ENCODE assay signal across 14 cellular contexts in genomic region chr3:33391255-33391995, GRCh38. TPM values are rescaled to one million over a fixed set of nuclear protein-coding genes. Genes with fewer than 3 reads are reported as not detected.
A peak's percentile ranks its signal among the peaks of the same experiment; 100 is the strongest.
DNase-seq lines count a peak whose midpoint lies in the region; ATAC-seq and TF ChIP-seq lines count a peak whose summit lies in the region.
"Had no signal": no experiment of that assay in that cellular context is flagged by ENCODE, and none has a peak within 500 bp of the region (broad histone marks: within the 10 kb centered on the region; RNA-seq: fewer than 3 reads in every experiment).

No MANE protein-coding gene starts in this region.

- ATAC-seq in CD4-positive, CD25-positive, alpha-beta regulatory T cell (ENCODE audit: low read depth in 2 of 2): no peak
- peak in 1 of 2 donors; percentile 36 for ATAC-seq in natural killer cell treated with Interleukin-12 subunit alpha and Interleukin-12 subunit beta and Interleukin-15 and Interleukin-18, amount 100 ng/mL, for 72 hours

- peaks cover 82% of the 10 kb centered on the region for H3K36me3 ChIP-seq in CD4-positive, CD25-positive, alpha-beta regulatory T cell (ENCODE audit: control insufficient read depth, insufficient read depth, low read length)
- peaks cover 23% of the 10 kb centered on the region for H3K36me3 ChIP-seq in CD8-positive, alpha-beta memory T cell (ENCODE audit: insufficient read depth, low read length)
- peaks cover 23 to 71% of the 10 kb centered on the region in 2 donors for H3K36me3 ChIP-seq in ascending aorta

- intact Hi-C loops in ascending aorta (cut with DNase I): no loop called here

- peaks cover 54% of the 10 kb centered on the region for H3K36me3 Mint-ChIP-seq in CD4-positive, CD25-positive, alpha-beta regulatory T cell
- peaks cover 4 to 86% (median 45%) of the 10 kb centered on the region in 3 donors for H3K36me3 Mint-ChIP-seq in CD8-positive, alpha-beta memory T cell
- peaks cover 41% of the 10 kb centered on the region for H3K36me3 Mint-ChIP-seq in natural killer cell treated with Interleukin-12 subunit alpha and Interleukin-12 subunit beta and Interleukin-15 and Interleukin-18, amount 100 ng/mL, for 72 hours

- H3K9me3 ChIP-seq in CD4-positive, CD25-positive, alpha-beta regulatory T cell (ENCODE audit: control insufficient read depth in 2 of 2, low read length in 2 of 2): no peaks in the 10 kb centered on the region
- no peaks in the 10 kb centered on the region for H3K9me3 ChIP-seq in CD8-positive, alpha-beta memory T cell (ENCODE audit: low read length)
- no peaks in the 10 kb centered on the region for H3K9me3 ChIP-seq in ascending aorta
- H3K9me3 ChIP-seq: stomach had no signal

- H3K4me3 Mint-ChIP-seq in CD4-positive, CD25-positive, alpha-beta regulatory T cell: peak overlapping the region in 1 of 4 donors; percentile 20
- no peak overlapping the region for H3K4me3 Mint-ChIP-seq in CD8-positive, alpha-beta memory T cell
- no peak overlapping the region for H3K4me3 Mint-ChIP-seq in natural killer cell treated with Interleukin-12 subunit alpha and Interleukin-12 subunit beta and Interleukin-15 and Interleukin-18, amount 100 ng/mL, for 72 hours

- H3K4me3 ChIP-seq in CD4-positive, CD25-positive, alpha-beta regulatory T cell (ENCODE audit: low read depth, low read length): peak overlapping the region; percentile 10
- H3K4me3 ChIP-seq in CD8-positive, alpha-beta memory T cell (ENCODE audit: low read length): no peak overlapping the region
- H3K4me3 ChIP-seq in ascending aorta: no peak overlapping the region
- H3K4me3 ChIP-seq: stomach had no signal

- H3K27ac Mint-ChIP-seq in CD4-positive, CD25-positive, alpha-beta regulatory T cell: peak overlapping the region; percentile 35 to 62 (median 58)
- peak overlapping the region in 7 of 8 donors; percentile 25 to 83 (median 48) for H3K27ac Mint-ChIP-seq in CD8-positive, alpha-beta memory T cell
- H3K27ac Mint-ChIP-seq in natural killer cell treated with Interleukin-12 subunit alpha and Interleukin-12 subunit beta and Interleukin-15 and Interleukin-18, amount 100 ng/mL, for 72 hours: peak overlapping the region; percentile 57 to 62

- H3K4me1 Mint-ChIP-seq in CD4-positive, CD25-positive, alpha-beta regulatory T cell: peaks cover 0 to 13% (median 8%) of the 10 kb centered on the region in 4 donors
- peaks cover 0 to 10% (median 4%) of the 10 kb centered on the region in 3 donors for H3K4me1 Mint-ChIP-seq in CD8-positive, alpha-beta memory T cell
- peaks cover 12 to 17% of the 10 kb centered on the region in 2 donors for H3K4me1 Mint-ChIP-seq in natural killer cell treated with Interleukin-12 subunit alpha and Interleukin-12 subunit beta and Interleukin-15 and Interleukin-18, amount 100 ng/mL, for 72 hours (ENCODE audit: low read depth in 2 of 2)

- no peaks in the 10 kb centered on the region for H3K27me3 Mint-ChIP-seq in CD4-positive, CD25-positive, alpha-beta regulatory T cell
- no peaks in the 10 kb centered on the region for H3K27me3 Mint-ChIP-seq in CD8-positive, alpha-beta memory T cell
- no peaks in the 10 kb centered on the region for H3K27me3 Mint-ChIP-seq in natural killer cell treated with Interleukin-12 subunit alpha and Interleukin-12 subunit beta and Interleukin-15 and Interleukin-18, amount 100 ng/mL, for 72 hours

- peak in 1 of 3 donors; percentile 41 for DNase-seq in CD4-positive, CD25-positive, alpha-beta regulatory T cell
- DNase-seq in CD8-positive, alpha-beta memory T cell: no peak
- DNase-seq in ascending aorta (ENCODE audit: low spot score in 2 of 2) (no peak), middle frontal gyrus (ENCODE audit: extremely low spot score, low spot score) (no peak), NCI-H1092 treated with DMSO at 0.1 percent for 48 hours (lab: John Stamatoyannopoulos, UW) (no peak)
- no peak for DNase-seq in natural killer cell treated with Interleukin-12 subunit alpha and Interleukin-12 subunit beta and Interleukin-15 and Interleukin-18, amount 100 ng/mL, for 72 hours (ENCODE audit: low spot score)
- no peak for DNase-seq in effector CD8-positive, alpha-beta T cell (lab: John Stamatoyannopoulos, UW)
- DNase-seq: activated effector memory CD4-positive, alpha-beta T cell treated with anti-CD3 and anti-CD28 coated beads, Interleukin-2, amount 50 U/mL, for 16 hours; caudate nucleus; EL; MV-4-11; stomach had no signal

- peak overlapping the region; percentile 41 for H3K27ac ChIP-seq in CD4-positive, CD25-positive, alpha-beta regulatory T cell (ENCODE audit: insufficient read depth, low read length, poor library complexity, severe bottlenecking)
- H3K27ac ChIP-seq in CD8-positive, alpha-beta memory T cell (ENCODE audit: low read depth, low read length): no peak overlapping the region
- peak overlapping the region; percentile 33 to 55 for H3K27ac ChIP-seq in ascending aorta
- H3K27ac ChIP-seq: C4-2B, RWPE1 had no signal

- no peaks in the 10 kb centered on the region for H3K9me3 Mint-ChIP-seq in CD4-positive, CD25-positive, alpha-beta regulatory T cell
- no peaks in the 10 kb centered on the region for H3K9me3 Mint-ChIP-seq in CD8-positive, alpha-beta memory T cell
- H3K9me3 Mint-ChIP-seq in natural killer cell treated with Interleukin-12 subunit alpha and Interleukin-12 subunit beta and Interleukin-15 and Interleukin-18, amount 100 ng/mL, for 72 hours: no peaks in the 10 kb centered on the region

- POLR2A ChIA-PET in CD8-positive, alpha-beta memory T cell (lab: Charles Lee): no interaction called here

- peaks cover 11% of the 10 kb centered on the region for H3K4me1 ChIP-seq in CD4-positive, CD25-positive, alpha-beta regulatory T cell (ENCODE audit: control insufficient read depth, insufficient read depth, low read length, poor library complexity, severe bottlenecking)
- H3K4me1 ChIP-seq in CD8-positive, alpha-beta memory T cell (ENCODE audit: insufficient read depth, low read length): no peaks in the 10 kb centered on the region
- peaks cover 0 to 13% of the 10 kb centered on the region in 2 donors for H3K4me1 ChIP-seq in ascending aorta
- H3K4me1 ChIP-seq: stomach had no signal

- no peak for TF ChIP-seq CTCF in ascending aorta (IDR thresholded peaks at IDR 0.05)

- no peaks in the 10 kb centered on the region for H3K27me3 ChIP-seq in CD4-positive, CD25-positive, alpha-beta regulatory T cell (ENCODE audit: control insufficient read depth, insufficient read depth, low read length)
- no peaks in the 10 kb centered on the region for H3K27me3 ChIP-seq in CD8-positive, alpha-beta memory T cell (ENCODE audit: insufficient read depth, low read length, poor library complexity, severe bottlenecking)
- no peaks in the 10 kb centered on the region for H3K27me3 ChIP-seq in ascending aorta
- H3K27me3 ChIP-seq: stomach had no signal

- CTCF ChIA-PET in CD8-positive, alpha-beta memory T cell (lab: Charles Lee): interaction anchor here (1.2 kb wide), 1 partner anchor 18 kb away, joined by 3 read pairs; no protein-coding TSS in a partner anchor

RNA-seq across cellular contexts. Expression of gene UBP1, which starts 48.8 kb away (rescaled TPM):
- 92.9 TPM for total RNA-seq in CD4-positive, CD25-positive, alpha-beta regulatory T cell
- polyA plus RNA-seq in CD4-positive, CD25-positive, alpha-beta regulatory T cell: 10 to 100 TPM in 3 of 4 donors, 1 to 10 TPM in 1; 9.3 to 12.6 (median 11.2) TPM
- total RNA-seq in CD8-positive, alpha-beta memory T cell: 10 to 100 TPM; 70.8 to 79.4 TPM
- 15.9 TPM for polyA plus RNA-seq in CD8-positive, alpha-beta memory T cell
- 55.8 TPM for total RNA-seq in ascending aorta
- total RNA-seq in natural killer cell treated with Interleukin-12 subunit alpha and Interleukin-12 subunit beta and Interleukin-15 and Interleukin-18, amount 100 ng/mL, for 72 hours: 100 to 1,000 TPM in 1 of 2 donors, 10 to 100 TPM in 1; 88.8 to 131 TPM
